In genomic region chrX:18098704-18099103, GRCh38 we compare ENCODE assay signal across 23 cellular contexts.
DNase-seq lines count a peak whose midpoint lies in the region; ATAC-seq and TF ChIP-seq lines count a peak whose summit lies in the region.
"Had no signal": no experiment of that assay in that cellular context is flagged by ENCODE, and none has a peak within 500 bp of the region (broad histone marks: within the 10 kb centered on the region; RNA-seq: fewer than 3 reads in every experiment).

No MANE protein-coding gene starts in this region.

- H3K18ac ChIP-seq in H9 (ENCODE audit: insufficient read length, low read depth, low read length): no peak overlapping the region

- H3K4me3 ChIP-seq in iPS-15b (ENCODE audit: low read depth, low read length) (peak overlapping the region; percentile 4), neuron (ENCODE audit: low read length) (peak overlapping the region; percentile 6), SJCRH30 (no peak overlapping the region)
- no peak overlapping the region for H3K4me3 ChIP-seq in CD8-positive, alpha-beta T cell (ENCODE audit: low read depth, low read length)
- H3K4me3 ChIP-seq: gastrocnemius medialis, GM23248, sigmoid colon, stomach had no signal

- no peaks in the 10 kb centered on the region for H3K36me3 ChIP-seq in iPS-15b (ENCODE audit: control insufficient read depth, insufficient read depth, low read length)
- no peaks in the 10 kb centered on the region for H3K36me3 ChIP-seq in neuron (ENCODE audit: insufficient read depth, low read length)
- no peaks in the 10 kb centered on the region for H3K36me3 ChIP-seq in CD8-positive, alpha-beta T cell (ENCODE audit: insufficient read depth, low read length)
- no peaks in the 10 kb centered on the region for H3K36me3 ChIP-seq in SJCRH30
- H3K36me3 ChIP-seq: gastrocnemius medialis, sigmoid colon, stomach had no signal

- H2BK12ac ChIP-seq in H9 (ENCODE audit: insufficient read length, low read depth, low read length): no peak overlapping the region

- no peak overlapping the region for H3K56ac ChIP-seq in H9 (ENCODE audit: insufficient read length, low read depth, low read length)

- H2BK120ac ChIP-seq in H9 (ENCODE audit: low read depth, low read length, poor library complexity, severe bottlenecking): no peak overlapping the region

- WGBS in H9 (ENCODE audit: extremely low coverage, insufficient read length, low lambda C conversion rate): no CpG with 5 or more reads among the region's 15 CpGs

- H3K14ac ChIP-seq in H9 (ENCODE audit: insufficient read depth, low read length): no peak overlapping the region

- H3K79me2 ChIP-seq in H9 (ENCODE audit: insufficient read depth, low read length): no peaks in the 10 kb centered on the region; the same call in 1 of the 2 replicates

- H3K23ac ChIP-seq in H9 (ENCODE audit: insufficient read length, low read depth, low read length): no peak overlapping the region

- POLR2A ChIA-PET in CD8-positive, alpha-beta T cell (lab: Charles Lee): no interaction called here

- H3K27me3 ChIP-seq in H9 (ENCODE audit: insufficient read depth, low read length) (no peaks in the 10 kb centered on the region), iPS-15b (ENCODE audit: control insufficient read depth, insufficient read depth, low read length) (no peaks in the 10 kb centered on the region), neuron (ENCODE audit: insufficient read depth, low read length) (peaks cover 5% of the 10 kb centered on the region), SJCRH30 (no peaks in the 10 kb centered on the region; the same call in 1 of the 2 replicates)
- H3K27me3 ChIP-seq in CD8-positive, alpha-beta T cell (ENCODE audit: insufficient read depth, low read length): no peaks in the 10 kb centered on the region

- DNase-seq in H9 (peak; percentile 29), chondrocyte (ENCODE audit: low spot score) (no peak), SJCRH30 (no peak)
- no peak for DNase-seq in activated naive CD4-positive, alpha-beta T cell treated with Interleukin-2 at 50 U/mL for 16 hours
- no peak for DNase-seq in CD8-positive, alpha-beta T cell
- DNase-seq: activated CD8-positive, alpha-beta T cell treated with anti-CD3 and anti-CD28 coated beads, Interleukin-2, amount 10 ng/mL, durations not matched to agents 7 days and 5 days; activated T-cell treated with anti-CD3 and anti-CD28 coated beads, Interleukin-2, amount 50 U/mL, for 48 hours; CD4-positive, alpha-beta T cell; DMS79; gastrocnemius medialis; GM23248; MV-4-11; NCI-H2029 treated with DMSO at 0.1 percent for 48 hours; NCI-H446 treated with DMSO at 0.1 percent for 48 hours; occipital lobe; sigmoid colon; stimulated activated CD4-positive, alpha-beta T cell treated with anti-CD3 and anti-CD28 coated beads, Interleukin-1b, Interleukin-23, amount 100 ng/mL, for 48 hours; stomach; T-cell had no signal

- H3K27me3 Mint-ChIP-seq in H9 (ENCODE audit: low read depth) (peaks cover 1% of the 10 kb centered on the region; the same call in 1 of the 2 replicates), chondrocyte (ENCODE audit: low read depth) (no peaks in the 10 kb centered on the region)
- H3K27me3 Mint-ChIP-seq in CD8-positive, alpha-beta T cell (ENCODE audit: low read depth): peaks cover 22% of the 10 kb centered on the region

- H2AFZ ChIP-seq in H9 (ENCODE audit: low read length) (no peak overlapping the region), neuron (ENCODE audit: low read depth, low read length) (no peak overlapping the region)
- H2AFZ ChIP-seq: GM23248 had no signal

- intact Hi-C loops in CD8-positive, alpha-beta T cell (cut with DNase I, micrococcal nuclease): no loop called here

- H3K4ac ChIP-seq in H9 (ENCODE audit: low read depth, low read length): no peak overlapping the region

- H3K23me2 ChIP-seq in H9 (ENCODE audit: insufficient read length, low read depth, low read length, poor library complexity, severe bottlenecking): no peaks in the 10 kb centered on the region

- CTCF ChIA-PET in CD8-positive, alpha-beta T cell (lab: Charles Lee): interaction anchor here (0.7 kb wide), 1 partner anchor 53 kb away, joined by 3 read pairs; no protein-coding TSS in a partner anchor

- H2AK5ac ChIP-seq in H9 (ENCODE audit: insufficient read length, low read length): no peak overlapping the region

- ATAC-seq in GM21723 (IDR thresholded peaks at IDR 0.05; ENCODE audit: unreplicated experiment): no peak
- no peak for ATAC-seq in CD8-positive, alpha-beta T cell
- ATAC-seq: activated CD8-positive, alpha-beta T cell treated with anti-CD3 and anti-CD28 coated beads, Interleukin-2, amount 10 ng/mL, durations not matched to agents 7 days and 5 days; activated naive CD4-positive, alpha-beta T cell treated with anti-CD3 and anti-CD28 coated beads, Interleukin-2, amount 50 U/mL, for 72 hours; gastrocnemius medialis; T-cell had no signal

- H3K4me1 ChIP-seq in H9 (ENCODE audit: insufficient read depth, low read length): no peaks in the 10 kb centered on the region; the same call in 1 of the 2 replicates
- H3K4me1 ChIP-seq in iPS-15b (ENCODE audit: control insufficient read depth, insufficient read depth, low read length): peaks cover 2% of the 10 kb centered on the region
- no peaks in the 10 kb centered on the region for H3K4me1 ChIP-seq in neuron (ENCODE audit: insufficient read depth, low read length)
- H3K4me1 ChIP-seq in CD8-positive, alpha-beta T cell (ENCODE audit: insufficient read depth, low read length): no peaks in the 10 kb centered on the region
- no peaks in the 10 kb centered on the region for H3K4me1 ChIP-seq in SJCRH30
- H3K4me1 ChIP-seq: gastrocnemius medialis, sigmoid colon, stomach had no signal

- H3K79me1 ChIP-seq in H9 (ENCODE audit: insufficient read depth, low read depth, low read length, poor library complexity, severe bottlenecking): no peaks in the 10 kb centered on the region

- H3K27ac Mint-ChIP-seq in H9: no peak overlapping the region
- no peak overlapping the region for H3K27ac Mint-ChIP-seq in chondrocyte (ENCODE audit: unreplicated experiment)
- no peak overlapping the region for H3K27ac Mint-ChIP-seq in CD8-positive, alpha-beta T cell
- H3K27ac Mint-ChIP-seq: activated CD8-positive, alpha-beta T cell treated with anti-CD3 and anti-CD28 coated beads, Interleukin-2, amount 10 ng/mL, durations not matched to agents 7 days and 5 days; activated naive CD4-positive, alpha-beta T cell treated with anti-CD3 and anti-CD28 coated beads, Interleukin-2, amount 50 U/mL, for 72 hours; CD4-positive, alpha-beta T cell; T-cell had no signal

- no peak overlapping the region for H2BK20ac ChIP-seq in H9 (ENCODE audit: low read depth, low read length, poor library complexity, severe bottlenecking)

- H3K4me1 Mint-ChIP-seq in H9: peaks cover 21 to 29% of the 10 kb centered on the region in 2 experiments
- peaks cover 7% of the 10 kb centered on the region for H3K4me1 Mint-ChIP-seq in chondrocyte (ENCODE audit: low read depth)
- H3K4me1 Mint-ChIP-seq in CD8-positive, alpha-beta T cell (ENCODE audit: low read depth): no peaks in the 10 kb centered on the region
- H3K4me1 Mint-ChIP-seq: T-cell had no signal

- H3K9ac ChIP-seq in H9 (ENCODE audit: extremely low read depth, insufficient read length, low read length) (no peak overlapping the region), iPS-15b (ENCODE audit: low read depth, low read length) (no peak overlapping the region)
- H3K9ac ChIP-seq: GM23248 had no signal

- H3T11ph ChIP-seq in H9 (ENCODE audit: low read length): no peak overlapping the region

- no peak overlapping the region for H3K27ac ChIP-seq in H9 (ENCODE audit: insufficient read length, low read depth, low read length)
- no peak overlapping the region for H3K27ac ChIP-seq in CD8-positive, alpha-beta T cell (ENCODE audit: low read depth, low read length)
- no peak overlapping the region for H3K27ac ChIP-seq in SJCRH30
- H3K27ac ChIP-seq: gastrocnemius medialis, GM23248, sigmoid colon, stomach had no signal

- no peak overlapping the region for H4K91ac ChIP-seq in H9 (ENCODE audit: insufficient read length, low read depth, low read length)

- H3K4me3 Mint-ChIP-seq in H9: peak overlapping the region; percentile 28 to 48
- peak overlapping the region; percentile 35 for H3K4me3 Mint-ChIP-seq in chondrocyte (ENCODE audit: unreplicated experiment)
- no peak overlapping the region for H3K4me3 Mint-ChIP-seq in CD8-positive, alpha-beta T cell
- H3K4me3 Mint-ChIP-seq: activated CD8-positive, alpha-beta T cell treated with anti-CD3 and anti-CD28 coated beads, Interleukin-2, amount 10 ng/mL, durations not matched to agents 7 days and 5 days; CD4-positive, alpha-beta T cell; T-cell had no signal

- peaks cover 80 to 82% of the 10 kb centered on the region in 2 experiments for H3K9me3 Mint-ChIP-seq in H9
- peaks cover 9% of the 10 kb centered on the region for H3K9me3 Mint-ChIP-seq in chondrocyte (ENCODE audit: low read depth)
- no peaks in the 10 kb centered on the region for H3K9me3 Mint-ChIP-seq in CD8-positive, alpha-beta T cell
- H3K9me3 Mint-ChIP-seq: activated naive CD4-positive, alpha-beta T cell treated with anti-CD3 and anti-CD28 coated beads, Interleukin-2, amount 50 U/mL, for 72 hours; CD4-positive, alpha-beta T cell; T-cell had no signal

- no peak overlapping the region for H4K5ac ChIP-seq in H9 (ENCODE audit: insufficient read length, low read depth, low read length)

- H4K20me1 ChIP-seq in H9 (ENCODE audit: control insufficient read depth, insufficient read depth, insufficient read length): no peaks in the 10 kb centered on the region

- peaks cover 8 to 25% (median 17%) of the 10 kb centered on the region in 3 experiments for H3K36me3 Mint-ChIP-seq in H9 (ENCODE audit: insufficient read depth in 1 of 3, low read depth in 3 of 3)
- H3K36me3 Mint-ChIP-seq in chondrocyte (ENCODE audit: low read depth): no peaks in the 10 kb centered on the region
- no peaks in the 10 kb centered on the region for H3K36me3 Mint-ChIP-seq in CD8-positive, alpha-beta T cell
- H3K36me3 Mint-ChIP-seq: activated naive CD4-positive, alpha-beta T cell treated with anti-CD3 and anti-CD28 coated beads, Interleukin-2, amount 50 U/mL, for 72 hours; T-cell had no signal

- no peak overlapping the region for H2BK5ac ChIP-seq in H9 (ENCODE audit: insufficient read length, low read length)

- no peak overlapping the region for H2BK15ac ChIP-seq in H9 (ENCODE audit: low read depth, low read length)

- no peak overlapping the region for H4K8ac ChIP-seq in H9 (replicated peaks; ENCODE audit: insufficient read length, low read depth, low read length)

- H3K9me3 ChIP-seq in H9 (ENCODE audit: control insufficient read depth, low read depth, low read length) (peaks cover 58% of the 10 kb centered on the region), iPS-15b (ENCODE audit: control insufficient read depth, insufficient read depth, low read length) (no peaks in the 10 kb centered on the region), neuron (ENCODE audit: low read length) (no peaks in the 10 kb centered on the region), SJCRH30 (replicated peaks) (no peaks in the 10 kb centered on the region)
- no peaks in the 10 kb centered on the region for H3K9me3 ChIP-seq in CD8-positive, alpha-beta T cell (ENCODE audit: low read length)
- H3K9me3 ChIP-seq: gastrocnemius medialis, sigmoid colon had no signal

- TF ChIP-seq CTCF in H9 (conservative IDR thresholded peaks at IDR 0.05): no peak
- TF ChIP-seq CTCF in chondrocyte (IDR thresholded peaks at IDR 0.05): no peak
- no peak for TF ChIP-seq CTCF in CD8-positive, alpha-beta T cell (IDR thresholded peaks at IDR 0.05)

- peak overlapping the region; percentile 41 for H3K4me2 ChIP-seq in H9 (ENCODE audit: insufficient read depth, insufficient read length, low read length)

Comparison
In these comparisons a context has a peak if more than half of its experiments do, and no peak if none do; other contexts are left out.
1. H3K4me3 ChIP-seq: peak in iPS-15b (single experiment) and neuron (single experiment); none in CD8-positive, alpha-beta T cell (single experiment) and SJCRH30 (single experiment).